Comparison of ENCODE assay signal across 29 cellular contexts in the genomic region with DNA sequence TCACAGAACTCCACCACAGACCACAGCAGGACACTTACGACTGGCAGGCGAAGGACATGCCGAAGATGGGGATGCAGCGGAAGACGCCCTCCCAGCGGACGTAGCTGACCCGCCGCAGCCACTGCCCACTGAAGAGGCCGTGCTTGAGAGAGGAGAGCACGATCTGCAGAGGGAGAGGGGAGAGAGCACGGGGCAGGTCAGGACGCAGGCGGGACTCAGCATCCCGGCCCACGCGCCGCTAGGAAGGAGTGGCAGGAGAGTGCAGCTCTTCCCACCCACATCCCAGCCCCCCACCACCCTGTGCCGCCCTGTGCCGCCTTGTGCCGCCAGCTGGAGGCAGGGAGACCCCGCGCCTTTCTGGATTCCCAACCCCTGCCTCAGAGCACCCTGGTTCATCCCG.
"Had no signal": no experiment of that assay in that cellular context is flagged by ENCODE, and none has a peak within 500 bp of the region (broad histone marks: within the 10 kb centered on the region; RNA-seq: fewer than 3 reads in every experiment).

No MANE protein-coding gene starts in this region.

- H3K9me3 Mint-ChIP-seq: central memory CD8-positive, alpha-beta T cell; memory B cell; naive B cell; natural killer cell treated with Interleukin-12 subunit alpha and Interleukin-12 subunit beta and Interleukin-15 and Interleukin-18, amount 100 ng/mL, for 72 hours; neural crest cell; stimulated activated effector memory CD8-positive, alpha-beta T cell treated with anti-CD3 and anti-CD28 coated beads, Interleukin-12 subunit alpha, Interleukin-12 subunit beta, amount 100 ng/mL, for 72 hours had no signal

- H3K4me3 ChIP-seq: coronary artery, gastrocnemius medialis, heart left ventricle, lung, mucosa of descending colon, sigmoid colon, stomach, testis, tibial artery, upper lobe of left lung had no signal

- FAIRE-seq: endometrium, keratinocyte, urothelium cell line had no signal

- H3K4me3 Mint-ChIP-seq: central memory CD8-positive, alpha-beta T cell; memory B cell; naive B cell; natural killer cell treated with Interleukin-12 subunit alpha and Interleukin-12 subunit beta and Interleukin-15 and Interleukin-18, amount 100 ng/mL, for 72 hours; neural crest cell; stimulated activated effector memory CD8-positive, alpha-beta T cell treated with anti-CD3 and anti-CD28 coated beads, Interleukin-12 subunit alpha, Interleukin-12 subunit beta, amount 100 ng/mL, for 72 hours had no signal

- DNase-seq: dermis blood vessel endothelial cell; effector memory CD4-positive, alpha-beta T cell; foreskin fibroblast; gastrocnemius medialis; hippocampal formation; mucosa of descending colon; naive B cell; sigmoid colon; stimulated activated CD4-positive, alpha-beta T cell treated with anti-CD3 and anti-CD28 coated beads, Interleukin-2, amount 100 ng/mL, for 24 hours; stimulated activated CD4-positive, alpha-beta T cell treated with anti-CD3 and anti-CD28 coated beads, Interleukin-4, amount 100 ng/mL, for 24 hours; stimulated activated naive CD4-positive, alpha-beta T cell treated with Interleukin-2 at 50 U/mL for 16 hours; stomach; substantia nigra; testis; tibial artery; upper lobe of left lung had no signal

- H3K27me3 ChIP-seq: gastrocnemius medialis, heart left ventricle, sigmoid colon, stomach, testis, tibial artery, upper lobe of left lung had no signal

- H2AFZ ChIP-seq: parathyroid adenoma had no signal

- H3K4me1 ChIP-seq: parathyroid adenoma had no signal

- H3K27me3 Mint-ChIP-seq: central memory CD8-positive, alpha-beta T cell; memory B cell; naive B cell; natural killer cell treated with Interleukin-12 subunit alpha and Interleukin-12 subunit beta and Interleukin-15 and Interleukin-18, amount 100 ng/mL, for 72 hours; progenitor cell of endocrine pancreas had no signal

- H3K36me3 Mint-ChIP-seq: natural killer cell treated with Interleukin-12 subunit alpha and Interleukin-12 subunit beta and Interleukin-15 and Interleukin-18, amount 100 ng/mL, for 72 hours had no signal

- H3K27ac ChIP-seq: coronary artery, gastrocnemius medialis, heart left ventricle, parathyroid adenoma, testis, tibial artery, upper lobe of left lung had no signal

- H3K27ac Mint-ChIP-seq: memory B cell; natural killer cell treated with Interleukin-12 subunit alpha and Interleukin-12 subunit beta and Interleukin-15 and Interleukin-18, amount 100 ng/mL, for 72 hours; progenitor cell of endocrine pancreas; stimulated activated effector memory CD8-positive, alpha-beta T cell treated with anti-CD3 and anti-CD28 coated beads, Interleukin-12 subunit alpha, Interleukin-12 subunit beta, amount 100 ng/mL, for 72 hours had no signal

- H3K9me3 ChIP-seq: gastrocnemius medialis, heart left ventricle, mucosa of descending colon, sigmoid colon, stomach, testis, tibial artery, upper lobe of left lung had no signal

- H3K9ac ChIP-seq: parathyroid adenoma had no signal
